8 cellular contexts compared by ENCODE assay signal in genomic region chr14:64294672-64295413, GRCh38. TPM values are rescaled to one million over a fixed set of nuclear protein-coding genes. Genes with fewer than 3 reads are reported as not detected.
A peak's percentile ranks its signal among the peaks of the same experiment; 100 is the strongest.
DNase-seq lines count a peak whose midpoint lies in the region; ATAC-seq, FAIRE-seq and TF ChIP-seq lines count a peak whose summit lies in the region.

No MANE protein-coding gene starts in this region.

- peak overlapping the region; percentile 89 for H3K4me2 ChIP-seq in A549

- CTCF ChIA-PET in A549 (lab: Yijun Ruan, JAX): interaction anchor here (0.6 to 5.3 kb wide), 45 partner anchors 9 to 906 kb away, joined by 3 to 100 read pairs (median 4); no protein-coding TSS in a partner anchor
- CTCF ChIA-PET in activated CD8-positive, alpha-beta T cell treated with anti-CD3 and anti-CD28 coated beads for 36 hours (lab: Charles Lee): interaction anchor here (0.6 to 3.7 kb wide), 45 partner anchors 9 to 652 kb away, joined by 3 to 39 read pairs (median 4); partner anchors contain the start of gene SYNE2

- 5% methylated on average over 17 of the region's 20 CpGs for WGBS in A549 (ENCODE audit: missing lambda C conversion rate)

- H3K4me1 ChIP-seq in A549: 0 out of 3 replicates have a peak, but pooled peaks cover 3% of the 10 kb centered on the region

- peaks cover 21% of the 10 kb centered on the region for H3K27me3 Mint-ChIP-seq in activated CD8-positive, alpha-beta T cell treated with anti-CD3 and anti-CD28 coated beads for 36 hours
- peaks cover 16 to 48% of the 10 kb centered on the region in 2 donors for H3K27me3 Mint-ChIP-seq in effector memory CD8-positive, alpha-beta T cell
- peaks cover 59% of the 10 kb centered on the region for H3K27me3 Mint-ChIP-seq in mesothelial cell of epicardium (ENCODE audit: low read depth)

- peaks cover 30% of the 10 kb centered on the region for H3K4me1 Mint-ChIP-seq in activated CD8-positive, alpha-beta T cell treated with anti-CD3 and anti-CD28 coated beads for 36 hours (ENCODE audit: low read depth)
- peaks cover 12 to 14% of the 10 kb centered on the region in 2 donors for H3K4me1 Mint-ChIP-seq in effector memory CD8-positive, alpha-beta T cell (ENCODE audit: low read depth in 2 of 2)
- peaks cover 10% of the 10 kb centered on the region for H3K4me1 Mint-ChIP-seq in mesothelial cell of epicardium

- no peak for TF ChIP-seq EP300 in A549 (IDR thresholded peaks at IDR 0.05)

- peak overlapping the region; percentile 46 for H3K27ac Mint-ChIP-seq in activated CD8-positive, alpha-beta T cell treated with anti-CD3 and anti-CD28 coated beads for 36 hours
- H3K27ac Mint-ChIP-seq in effector memory CD8-positive, alpha-beta T cell: no peak overlapping the region
- H3K27ac Mint-ChIP-seq in mesothelial cell of epicardium: no peak overlapping the region

- H3K36me3 Mint-ChIP-seq in activated CD8-positive, alpha-beta T cell treated with anti-CD3 and anti-CD28 coated beads for 36 hours (ENCODE audit: low read depth): no peaks in the 10 kb centered on the region
- H3K36me3 Mint-ChIP-seq in effector memory CD8-positive, alpha-beta T cell (ENCODE audit: insufficient read depth): peaks cover 3% of the 10 kb centered on the region
- no peaks in the 10 kb centered on the region for H3K36me3 Mint-ChIP-seq in mesothelial cell of epicardium

- H3K4me3 Mint-ChIP-seq in activated CD8-positive, alpha-beta T cell treated with anti-CD3 and anti-CD28 coated beads for 36 hours: peak overlapping the region; percentile 71
- peak overlapping the region; percentile 79 to 83 for H3K4me3 Mint-ChIP-seq in effector memory CD8-positive, alpha-beta T cell
- peak overlapping the region; percentile 70 for H3K4me3 Mint-ChIP-seq in mesothelial cell of epicardium

- no peaks in the 10 kb centered on the region for H3K9me3 ChIP-seq in A549

- FAIRE-seq in A549 (lab: Jason Lieb, UNC) (no peak), GM18507 (lab: Jason Lieb, UNC) (peak; percentile 81)

- TF ChIP-seq POLR2A in A549 (IDR thresholded peaks at IDR 0.05; ENCODE audit: low read length): no peak

- TF ChIP-seq CTCF in A549 (IDR thresholded peaks at IDR 0.05) (peak; percentile 94), mesothelial cell of epicardium (IDR thresholded peaks at IDR 0.05; ENCODE audit: unreplicated experiment) (peak; percentile 81)
- TF ChIP-seq CTCF in activated CD8-positive, alpha-beta T cell treated with anti-CD3 and anti-CD28 coated beads for 36 hours (IDR thresholded peaks at IDR 0.05): peak; percentile 87

- ATAC-seq in A549 (peak; percentile 93 to 98), HG03039 (IDR thresholded peaks at IDR 0.05; ENCODE audit: unreplicated experiment) (peak; percentile 67)
- peak; percentile 87 for ATAC-seq in activated CD8-positive, alpha-beta T cell treated with anti-CD3 and anti-CD28 coated beads for 36 hours
- ATAC-seq in effector memory CD8-positive, alpha-beta T cell (replicated peaks): peak; percentile 88

- POLR2A ChIA-PET in A549 (lab: Yijun Ruan, JAX): no interaction called here
- POLR2A ChIA-PET in activated CD8-positive, alpha-beta T cell treated with anti-CD3 and anti-CD28 coated beads for 36 hours (lab: Charles Lee): no interaction called here

- intact Hi-C loops in activated CD8-positive, alpha-beta T cell treated with anti-CD3 and anti-CD28 coated beads for 36 hours (cut with micrococcal nuclease): loop anchor here (2.0 to 10.0 kb wide), 5 partner anchors 63 to 496 kb away; no protein-coding TSS in a partner anchor

- peak; percentile 68 to 84 for DNase-seq in A549 (ENCODE audit: low read depth in 1 of 2, low spot score in 1 of 2)
- DNase-seq in GM18507 (ENCODE audit: extremely low spot score, insufficient read length, low read depth): peak; percentile 77
- DNase-seq in NCI-H524 (lab: John Stamatoyannopoulos, UW): peak; percentile 94 to 97
- DNase-seq in activated CD8-positive, alpha-beta T cell treated with anti-CD3 and anti-CD28 coated beads for 36 hours: peak; percentile 91
- peak; percentile 72 to 78 (median 73) for DNase-seq in effector memory CD8-positive, alpha-beta T cell
- peak; percentile 74 to 84 for DNase-seq in mesothelial cell of epicardium (ENCODE audit: low spot score in 2 of 2, unreplicated experiment in 2 of 2)
- peak; percentile 84 to 85 for DNase-seq in stimulated activated CD8-positive, alpha-beta memory T cell treated with anti-CD3 and anti-CD28 coated beads, Interleukin-2, amount 100 ng/mL, for 48 hours (ENCODE audit: low read depth in 2 of 2)

- no peaks in the 10 kb centered on the region for H3K9me3 Mint-ChIP-seq in activated CD8-positive, alpha-beta T cell treated with anti-CD3 and anti-CD28 coated beads for 36 hours
- H3K9me3 Mint-ChIP-seq in effector memory CD8-positive, alpha-beta T cell: no peaks in the 10 kb centered on the region
- H3K9me3 Mint-ChIP-seq in mesothelial cell of epicardium: no peaks in the 10 kb centered on the region

- peak overlapping the region; percentile 43 for H3K4me3 ChIP-seq in A549

- TF ChIP-seq RAD21 in A549 (conservative IDR thresholded peaks at IDR 0.05 in 1 of 2, IDR thresholded peaks at IDR 0.05 in 1 of 2): peak; percentile 79 to 93

- peak overlapping the region; percentile 20 to 28; a peak in 2 of 6 replicates for H3K27ac ChIP-seq in A549

TF ChIP-seq in A549, 52 proteins besides CTCF, POLR2A, EP300 and RAD21:
- TF ChIP-seq CHD4 (IDR thresholded peaks at IDR 0.05; ENCODE audit: borderline replicate concordance) (no peak), SMC3 (IDR thresholded peaks at IDR 0.05) (peak; percentile 96), CHD2 (IDR thresholded peaks at IDR 0.05; ENCODE audit: low read length, partially characterized antibody) (no peak), RNF2 (IDR thresholded peaks at IDR 0.05; ENCODE audit: borderline replicate concordance, low read depth) (no peak)
TF ChIP-seq in A549: peak in this region for 1.

RNA-seq across cellular contexts. Expression of gene ESR2, which starts 0.7 kb away (rescaled TPM):
- polyA plus RNA-seq in A549 (2011; rRNA removed) (0.05 and 0.07 TPM in 2 replicates), A549 (2017; fragmentation: RNase III; extraction: RNeasy Plus Mini Kit Qiagen cat#74134 plus additional on column Dnase treatment) (0.06 to 0.09 TPM (median 0.07 TPM) in 3 replicates)
- polyA plus RNA-seq in A549 (2012; cell fraction: cytosol; rRNA removed): 0.03 and 0.04 TPM in 2 replicates
- 0.12 TPM in 2 replicates for polyA plus RNA-seq in A549 (2012; cell fraction: nucleus; rRNA removed)
- 0.12 and 0.19 TPM in 2 replicates for polyA minus RNA-seq in A549 (2011; rRNA and poly(A)+ RNA removed)
- total RNA-seq in activated CD8-positive, alpha-beta T cell treated with anti-CD3 and anti-CD28 coated beads for 36 hours: under 1 TPM; 0.31 to 0.43 TPM
- 0.31 to 0.44 TPM (median 0.43 TPM) in 3 replicates for total RNA-seq in mesothelial cell of epicardium

Comparison
In these comparisons a context has a peak if more than half of its experiments do, and no peak if none do; other contexts are left out.
1. Peak in every context shown above with its lines: DNase-seq, ATAC-seq, H3K4me3 ChIP-seq and H3K27ac ChIP-seq.